13 cellular contexts compared by ENCODE assay signal in genomic region chr13:20351279-20352022, GRCh38.
DNase-seq lines count a peak whose midpoint lies in the region; ATAC-seq and TF ChIP-seq lines count a peak whose summit lies in the region.
"Had no signal": no experiment of that assay in that cellular context is flagged by ENCODE, and none has a peak within 500 bp of the region (broad histone marks: within the 10 kb centered on the region; RNA-seq: fewer than 3 reads in every experiment).

No MANE protein-coding gene starts in this region.

- no peak overlapping the region for H3K4me3 ChIP-seq in AG04449 (ENCODE audit: low read depth, low read length)

- BruUV-seq in Calu3 (replicated peaks; lab: Mats Ljungman, UMichigan) = no TSS peak

- POLR2A ChIA-PET in AG04449 (lab: Yijun Ruan, JAX) = no interaction called here

- H3K4me1 Mint-ChIP-seq in Calu3 (ENCODE audit: low read depth, unreplicated experiment) = no peaks in the 10 kb centered on the region
- H3K4me1 Mint-ChIP-seq: nephron had no signal

- no peak overlapping the region for H3K27ac Mint-ChIP-seq in Calu3 (ENCODE audit: unreplicated experiment)
- H3K27ac Mint-ChIP-seq: immature natural killer cell; nephron; T-helper 1 cell treated with Interleukin-12 subunit alpha and Interleukin-12 subunit beta and Interleukin-4 antibody, amounts not matched to agents 30 μg/mL and 1 μg/mL, for 36 hours had no signal

- no peaks in the 10 kb centered on the region for H3K9me3 Mint-ChIP-seq in Calu3 (ENCODE audit: low read depth, unreplicated experiment)
- H3K9me3 Mint-ChIP-seq: immature natural killer cell; nephron; T-helper 1 cell treated with Interleukin-12 subunit alpha and Interleukin-12 subunit beta and Interleukin-4 antibody, amounts not matched to agents 30 μg/mL and 1 μg/mL, for 36 hours had no signal

- intact Hi-C loops in Calu3 (cut with micrococcal nuclease; ENCODE audit: unreplicated experiment) = no loop called here

- TF ChIP-seq CTCF in AG04449 (IDR thresholded peaks at IDR 0.05; ENCODE audit: insufficient read depth, low read length, missing control alignments) = no peak
- TF ChIP-seq CTCF in Calu3 (IDR thresholded peaks at IDR 0.05; ENCODE audit: unreplicated experiment) = no peak

- H3K36me3 Mint-ChIP-seq in Calu3 (ENCODE audit: insufficient read depth, unreplicated experiment) = no peaks in the 10 kb centered on the region
- H3K36me3 Mint-ChIP-seq: immature natural killer cell had no signal

- H3K4me3 Mint-ChIP-seq in Calu3 (ENCODE audit: low read depth, unreplicated experiment) = no peak overlapping the region
- H3K4me3 Mint-ChIP-seq: immature natural killer cell; nephron; T-helper 1 cell treated with Interleukin-12 subunit alpha and Interleukin-12 subunit beta and Interleukin-4 antibody, amounts not matched to agents 30 μg/mL and 1 μg/mL, for 36 hours had no signal

- CTCF ChIA-PET in AG04449 (lab: Yijun Ruan, JAX) = no interaction called here
- CTCF ChIA-PET in Calu3 (lab: Charles Lee) = no interaction called here

- ATAC-seq in HG03442 (IDR thresholded peaks at IDR 0.05; ENCODE audit: unreplicated experiment) = no peak

- no peaks in the 10 kb centered on the region for H3K27me3 Mint-ChIP-seq in Calu3 (ENCODE audit: unreplicated experiment)

- DNase-seq in AG04449 (ENCODE audit: low read depth, low spot score) (peak; percentile 59), HS-5 (ENCODE audit: low read depth) (peak; percentile 13), SIG-M5 (lab: John Stamatoyannopoulos, UW) (peak; percentile 50), fibroblast of peridontal ligament (ENCODE audit: extremely low read depth) (peak; percentile 67), NCI-H446 treated with DMSO at 0.1 percent for 48 hours (lab: John Stamatoyannopoulos, UW) (no peak), Calu3 (no peak), NCI-H446 (lab: John Stamatoyannopoulos, UW) (no peak)
- DNase-seq: anterior cingulate cortex; stimulated activated CD8-positive, alpha-beta memory T cell treated with anti-CD3 and anti-CD28 coated beads, Interleukin-4, amount 100 ng/mL, for 48 hours had no signal

Comparison
In these comparisons a context has a peak if more than half of its experiments do, and no peak if none do; other contexts are left out.
1. DNase-seq: peak in AG04449 (single experiment), HS-5 (single experiment), SIG-M5 (single experiment) and fibroblast of peridontal ligament (single experiment); none in NCI-H446 treated with DMSO at 0.1 percent for 48 hours (single experiment), Calu3 (single experiment) and NCI-H446 (0 of 2).